Comparison of ENCODE assay signal across 15 cellular contexts in genomic region chr11:60918251-60918940, GRCh38. TPM values are rescaled to one million over a fixed set of nuclear protein-coding genes. Genes with fewer than 3 reads are reported as not detected.
DNase-seq lines count a peak whose midpoint lies in the region; ATAC-seq and TF ChIP-seq lines count a peak whose summit lies in the region.
"Had no signal": no experiment of that assay in that cellular context is flagged by ENCODE, and none has a peak within 500 bp of the region (broad histone marks: within the 10 kb centered on the region; RNA-seq: fewer than 3 reads in every experiment).

No MANE protein-coding gene starts in this region.

- H3K56ac ChIP-seq in IMR-90 (ENCODE audit: extremely low read depth, insufficient read depth, low read length) (no peak overlapping the region), mesendoderm (ENCODE audit: low read length) (no peak overlapping the region)

- H3K4me2 ChIP-seq in IMR-90 (ENCODE audit: low read depth, low read length) (no peak overlapping the region), mesendoderm (ENCODE audit: low read length) (no peak overlapping the region)
- H3K4me2 ChIP-seq: BLaER1 had no signal

- H2BK15ac ChIP-seq in IMR-90 (ENCODE audit: low read depth, low read length) (no peak overlapping the region), mesendoderm (replicated peaks; ENCODE audit: low read depth) (no peak overlapping the region)

- H4K8ac ChIP-seq in IMR-90 (ENCODE audit: low read depth in 2 of 2, low read length in 2 of 2) (no peak overlapping the region), mesendoderm (ENCODE audit: low read depth, low read length) (no peak overlapping the region)

- H3K4me3 Mint-ChIP-seq in naive thymus-derived CD4-positive, alpha-beta T cell: no peak overlapping the region
- H3K4me3 Mint-ChIP-seq: HFFc6 had no signal

- TF ChIP-seq POLR2A in IMR-90 (IDR thresholded peaks at IDR 0.05; ENCODE audit: low read depth, low read length) (no peak), spleen (IDR thresholded peaks at IDR 0.05) (no peak)

- H3K9me1 ChIP-seq in IMR-90 (ENCODE audit: insufficient read depth, low read length): peaks cover 14% of the 10 kb centered on the region

- H2BK20ac ChIP-seq in IMR-90 (ENCODE audit: low read depth, low read length): no peak overlapping the region

- peaks cover 14% of the 10 kb centered on the region; the same call in 1 of the 2 replicates for H4K20me1 ChIP-seq in IMR-90 (ENCODE audit: insufficient read depth, low read length)

- H3K27me3 Mint-ChIP-seq in naive thymus-derived CD4-positive, alpha-beta T cell: peaks cover 0 to 7% (median 3%) of the 10 kb centered on the region in 5 donors

- no peak overlapping the region for H2AK5ac ChIP-seq in IMR-90 (ENCODE audit: low read depth, low read length)
- no peak overlapping the region for H2AK5ac ChIP-seq in mesendoderm (ENCODE audit: low read length)

- H3K36me3 Mint-ChIP-seq in naive thymus-derived CD4-positive, alpha-beta T cell: peaks cover 22 to 51% (median 34%) of the 10 kb centered on the region in 5 donors

- H3K27ac ChIP-seq in IMR-90 (ENCODE audit: insufficient read depth, low read length): no peak overlapping the region
- no peak overlapping the region for H3K27ac ChIP-seq in mesendoderm (ENCODE audit: low read depth, low read length)
- H3K27ac ChIP-seq in naive thymus-derived CD4-positive, alpha-beta T cell (ENCODE audit: low read depth, low read length): no peak overlapping the region
- H3K27ac ChIP-seq in spleen: peak overlapping the region in 3 of 8 donors; percentile 10 to 34 (median 19)
- H3K27ac ChIP-seq: BLaER1, right lobe of liver, testis had no signal

- H3K36me3 ChIP-seq in IMR-90 (ENCODE audit: control insufficient read depth, insufficient read depth, low read length) (peaks cover 26% of the 10 kb centered on the region), mesendoderm (ENCODE audit: control insufficient read depth, insufficient read depth, low read length) (peaks cover 3% of the 10 kb centered on the region), spleen (peaks cover 8 to 41% (median 35%) of the 10 kb centered on the region in 6 donors)
- peaks cover 12 to 43% (median 25%) of the 10 kb centered on the region in 3 experiments for H3K36me3 ChIP-seq in naive thymus-derived CD4-positive, alpha-beta T cell (ENCODE audit: control insufficient read depth in 2 of 3, insufficient read depth in 3 of 3, low read length in 3 of 3)

- intact Hi-C loops in IMR-90 (cut with micrococcal nuclease): no loop called here
- intact Hi-C loops in naive thymus-derived CD4-positive, alpha-beta T cell (cut with micrococcal nuclease): loop anchor here in 1 of 2 donors (5.0 to 10.0 kb wide), 3 partner anchors 164 to 516 kb away; partner anchors contain the start of genes CYB561A3, SDHAF2 and TMEM138
- intact Hi-C loops in spleen (cut with DNase I; ENCODE audit: low total_unique reads): no loop called here

- CTCF ChIA-PET in IMR-90 (lab: Yijun Ruan, JAX): no interaction called here
- CTCF ChIA-PET in naive thymus-derived CD4-positive, alpha-beta T cell (lab: Charles Lee): no interaction called here

- no peak for TF ChIP-seq CTCF in IMR-90 (conservative IDR thresholded peaks at IDR 0.05; ENCODE audit: low read depth, low read length)
- TF ChIP-seq CTCF in spleen (IDR thresholded peaks at IDR 0.05 in 8 of 11, conservative IDR thresholded peaks at IDR 0.05 in 3 of 11): no peak

- H3K79me1 ChIP-seq in IMR-90 (ENCODE audit: low read depth in 1 of 2, low read length in 2 of 2) (peaks cover 23 to 58% of the 10 kb centered on the region in 2 experiments), mesendoderm (ENCODE audit: low read length) (peaks cover 10% of the 10 kb centered on the region)

- H2AFZ ChIP-seq in IMR-90 (replicated peaks; ENCODE audit: low read length, poor library complexity): no peak overlapping the region

- no peak overlapping the region for H4K5ac ChIP-seq in IMR-90 (ENCODE audit: low read depth, low read length)
- no peak overlapping the region for H4K5ac ChIP-seq in mesendoderm (ENCODE audit: low read length)

- no TSS peak for BruUV-seq in IMR-90 (replicated peaks; lab: Mats Ljungman, UMichigan)

- H2BK5ac ChIP-seq in IMR-90 (ENCODE audit: low read depth, low read length, poor library complexity, severe bottlenecking) (no peak overlapping the region), mesendoderm (ENCODE audit: low read length) (no peak overlapping the region)

- H3K79me2 ChIP-seq in mesendoderm (ENCODE audit: control insufficient read depth, insufficient read depth, low read length): peaks cover 9% of the 10 kb centered on the region

- no peaks in the 10 kb centered on the region for H3K27me3 ChIP-seq in IMR-90 (ENCODE audit: control insufficient read depth, insufficient read depth, low read length)
- H3K27me3 ChIP-seq in mesendoderm (ENCODE audit: insufficient read depth, low read length, poor library complexity): no peaks in the 10 kb centered on the region
- H3K27me3 ChIP-seq in naive thymus-derived CD4-positive, alpha-beta T cell (ENCODE audit: control insufficient read depth in 2 of 2, insufficient read depth in 2 of 2, low read length in 2 of 2): no peaks in the 10 kb centered on the region
- H3K27me3 ChIP-seq in spleen (replicated peaks in 1 of 7): peaks cover 0 to 1% (median 0%) of the 10 kb centered on the region in 7 donors
- H3K27me3 ChIP-seq: right lobe of liver, testis had no signal

- no peak overlapping the region for H3K27ac Mint-ChIP-seq in naive thymus-derived CD4-positive, alpha-beta T cell
- H3K27ac Mint-ChIP-seq: activated T-helper 2 cell treated with anti-CD3 and anti-CD28 coated beads, Interferon-gamma antibody, Interleukin-2, Interleukin-4, amounts not matched to agents 10 μg/mL and 5 μg/mL and 100 μg/mL, durations not matched to agents 14 hours and 24 hours and 36 hours; HFFc6 had no signal

- H3K4me1 Mint-ChIP-seq in naive thymus-derived CD4-positive, alpha-beta T cell: peaks cover 30 to 42% (median 31%) of the 10 kb centered on the region in 7 donors

- POLR2A ChIA-PET in IMR-90 (lab: Charles Lee; ENCODE audit: unreplicated experiment): no interaction called here
- POLR2A ChIA-PET in naive thymus-derived CD4-positive, alpha-beta T cell (lab: Charles Lee): interaction anchor here (1.1 to 2.2 kb wide), 2 partner anchors 14 to 22 kb away, joined by 3 to 8 read pairs; no protein-coding TSS in a partner anchor

- no peak for TF ChIP-seq RAD21 in IMR-90 (IDR thresholded peaks at IDR 0.05; ENCODE audit: low read length)

- no peak overlapping the region for H3K9ac ChIP-seq in IMR-90 (ENCODE audit: low read depth, low read length)
- H3K9ac ChIP-seq in mesendoderm (ENCODE audit: low read length): no peak overlapping the region
- H3K9ac ChIP-seq: BLaER1 had no signal

- peak overlapping the region; percentile 10; the same call in 1 of the 2 replicates for H3K14ac ChIP-seq in IMR-90 (replicated peaks; ENCODE audit: low read depth, low read length)

- H2BK120ac ChIP-seq in IMR-90 (ENCODE audit: low read depth, low read length): no peak overlapping the region
- H2BK120ac ChIP-seq in mesendoderm (ENCODE audit: low read depth, low read length): no peak overlapping the region

- H3K9me3 ChIP-seq in IMR-90 (ENCODE audit: control insufficient read depth, insufficient read depth, low read length): no peaks in the 10 kb centered on the region
- H3K9me3 ChIP-seq in naive thymus-derived CD4-positive, alpha-beta T cell (ENCODE audit: control insufficient read depth in 2 of 3, low read length in 3 of 3): no peaks in the 10 kb centered on the region
- H3K9me3 ChIP-seq in spleen: no peaks in the 10 kb centered on the region
- H3K9me3 ChIP-seq: BLaER1, right lobe of liver, testis had no signal

- in situ Hi-C loops in IMR-90 (cut with MboI; ENCODE audit: low sequenced_read_pairs): loop anchor here (25.0 kb wide), 1 partner anchor 1331 kb away; no protein-coding TSS in a partner anchor

- H3K4me3 ChIP-seq in IMR-90 (ENCODE audit: insufficient read depth, low read depth, low read length) (no peak overlapping the region), mesendoderm (ENCODE audit: low read length) (no peak overlapping the region), spleen (no peak overlapping the region)
- H3K4me3 ChIP-seq in naive thymus-derived CD4-positive, alpha-beta T cell (ENCODE audit: low read length): no peak overlapping the region
- H3K4me3 ChIP-seq: BLaER1, right lobe of liver, testis had no signal

- H3K4me1 ChIP-seq in IMR-90 (ENCODE audit: control insufficient read depth, insufficient read depth, low read length) (peaks cover 7% of the 10 kb centered on the region), mesendoderm (ENCODE audit: control insufficient read depth, low read depth, low read length) (peaks cover 14% of the 10 kb centered on the region), spleen (peaks cover 26 to 72% (median 55%) of the 10 kb centered on the region in 6 donors)
- peaks cover 17 to 20% of the 10 kb centered on the region in 2 donors for H3K4me1 ChIP-seq in naive thymus-derived CD4-positive, alpha-beta T cell (ENCODE audit: control insufficient read depth in 2 of 2, insufficient read depth in 2 of 2, low read length in 2 of 2)

- H3K18ac ChIP-seq in IMR-90 (ENCODE audit: low read depth, low read length) (no peak overlapping the region), mesendoderm (ENCODE audit: low read length) (no peak overlapping the region)

- no CpG with 5 or more reads among the region's 4 CpGs for WGBS in IMR-90 (ENCODE audit: extremely low coverage in 2 of 2, insufficient read length in 1 of 2), 2 experiments
- no CpG with 5 or more reads among the region's 4 CpGs for WGBS in mesendoderm (ENCODE audit: extremely low coverage, insufficient coverage, low lambda C conversion rate)
- 73 to 86% (median 79%) methylated on average over 4 of the region's 4 CpGs for WGBS in spleen, 5 donors

- no peak overlapping the region for H4K91ac ChIP-seq in IMR-90 (ENCODE audit: insufficient read depth, low read depth, low read length)

- H3K23ac ChIP-seq in IMR-90 (ENCODE audit: low read depth, low read length): no peak overlapping the region
- no peak overlapping the region for H3K23ac ChIP-seq in mesendoderm (ENCODE audit: low read length)

- peak overlapping the region; percentile 68 for H2AK9ac ChIP-seq in IMR-90 (replicated peaks; ENCODE audit: low read depth, low read length, poor library complexity)

- DNase-seq in IMR-90: no peak
- peak; percentile 57 for DNase-seq in amniotic epithelial cell (ENCODE audit: low read depth)
- peak; percentile 89 for DNase-seq in mesendoderm
- DNase-seq in naive thymus-derived CD4-positive, alpha-beta T cell: no peak
- DNase-seq in spleen: no peak
- DNase-seq: amniotic stem cell; DMS153; NCI-H2081; NCI-H526 treated with DMSO at 0.1 percent for 48 hours; right lobe of liver; stimulated activated CD4-positive, alpha-beta T cell treated with anti-CD3 and anti-CD28 coated beads, Interleukin-2, amount 100 ng/mL, for 48 hours; testis had no signal

- ATAC-seq in IMR-90 (ENCODE audit: low read depth): no peak
- ATAC-seq in naive thymus-derived CD4-positive, alpha-beta T cell: no peak
- ATAC-seq: right lobe of liver had no signal

- H3K4ac ChIP-seq in IMR-90 (ENCODE audit: low read depth, low read length) (no peak overlapping the region), mesendoderm (ENCODE audit: low read depth, low read length) (no peak overlapping the region)

- dilution Hi-C loops in IMR-90 (cut with HindIII; ENCODE audit: low sequenced_read_pairs, unreplicated experiment): no loop called here

- H3K9me3 Mint-ChIP-seq in naive thymus-derived CD4-positive, alpha-beta T cell: no peaks in the 10 kb centered on the region
- H3K9me3 Mint-ChIP-seq: activated T-helper 2 cell treated with anti-CD3 and anti-CD28 coated beads, Interferon-gamma antibody, Interleukin-2, Interleukin-4, amounts not matched to agents 10 μg/mL and 5 μg/mL and 100 μg/mL, durations not matched to agents 14 hours and 24 hours and 36 hours; HFFc6 had no signal

RNA-seq across cellular contexts. Expression of gene TMEM109, which starts 4.4 kb away (rescaled TPM):
- total RNA-seq in IMR-90 (2012; rRNA removed) (15.1 and 17.2 TPM in 2 replicates), spleen (100 to 1,000 TPM in 6 of 7 donors, 10 to 100 TPM in 1; 82.1 to 125 (median 109) TPM)
- polyA plus RNA-seq in IMR-90 (2012; rRNA removed) (69.7 and 73.6 TPM in 2 replicates), spleen (10 to 100 TPM; 53.6 to 84.7 (median 84.5) TPM)
- 56.6 and 60.6 TPM in 2 replicates for polyA plus RNA-seq in IMR-90 (2012; cell fraction: cytosol; rRNA removed)
- polyA plus RNA-seq in IMR-90 (2012; cell fraction: nucleus; rRNA removed; ENCODE audit: low replicate concordance): 8.8 and 14.0 TPM in 2 replicates
- 47.0 TPM for polyA plus RNA-seq in mesendoderm (2013, experiment 1 of 2)
- polyA plus RNA-seq in mesendoderm (2013, experiment 2 of 2): 48.0 TPM
- 10 to 100 TPM; 49.8 to 99.8 (median 56.9) TPM for total RNA-seq in naive thymus-derived CD4-positive, alpha-beta T cell
- polyA plus RNA-seq in naive thymus-derived CD4-positive, alpha-beta T cell: 100 to 1,000 TPM; 208 to 287 TPM

RNA-seq across cellular contexts. Expression of gene TMEM132A, which starts 5.9 kb away (rescaled TPM):
- total RNA-seq in IMR-90 (2012; rRNA removed) (7.7 and 8.3 TPM in 2 replicates), spleen (10 to 100 TPM in 4 of 7 donors, 1 to 10 TPM in 3; 5.6 to 15.6 (median 13.0) TPM)
- polyA plus RNA-seq in IMR-90 (2012; rRNA removed) (64.2 and 74.8 TPM in 2 replicates), spleen (10 to 100 TPM in 1 of 3 donors, 1 to 10 TPM in 2; 5.7 to 11.4 (median 7.1) TPM)
- 87.8 and 103 TPM in 2 replicates for polyA plus RNA-seq in IMR-90 (2012; cell fraction: cytosol; rRNA removed)
- 240 and 518 TPM in 2 replicates for polyA plus RNA-seq in IMR-90 (2012; cell fraction: nucleus; rRNA removed; ENCODE audit: low replicate concordance)
- 34.2 TPM for polyA plus RNA-seq in mesendoderm (2013, experiment 1 of 2)
- polyA plus RNA-seq in mesendoderm (2013, experiment 2 of 2): 32.7 TPM
- total RNA-seq in naive thymus-derived CD4-positive, alpha-beta T cell: under 1 TPM in 2 of 5 experiments, not detected in 3; 0.57 to 0.58 TPM
- not detected for polyA plus RNA-seq in naive thymus-derived CD4-positive, alpha-beta T cell

RNA-seq across cellular contexts. Expression of gene PRPF19, which starts 12.0 kb away (rescaled TPM):
- 29.7 and 29.8 TPM in 2 replicates for total RNA-seq in IMR-90 (2012; rRNA removed)
- polyA plus RNA-seq in IMR-90 (2012; rRNA removed): 48.5 and 50.4 TPM in 2 replicates
- 50.5 and 59.1 TPM in 2 replicates for polyA plus RNA-seq in IMR-90 (2012; cell fraction: cytosol; rRNA removed)
- polyA plus RNA-seq in IMR-90 (2012; cell fraction: nucleus; rRNA removed; ENCODE audit: low replicate concordance): 28.4 and 43.7 TPM in 2 replicates
- 124 TPM for polyA plus RNA-seq in mesendoderm (2013, experiment 1 of 2)
- 124 TPM for polyA plus RNA-seq in mesendoderm (2013, experiment 2 of 2)
- total RNA-seq in naive thymus-derived CD4-positive, alpha-beta T cell: 100 to 1,000 TPM in 1 of 5 experiments, 10 to 100 TPM in 4; 72.8 to 139 (median 85.6) TPM
- 10 to 100 TPM; 17.9 to 20.0 TPM for polyA plus RNA-seq in naive thymus-derived CD4-positive, alpha-beta T cell
- total RNA-seq in spleen: 10 to 100 TPM; 58.7 to 81.1 (median 73.4) TPM
- polyA plus RNA-seq in spleen: 10 to 100 TPM; 65.2 to 76.7 (median 66.4) TPM

RNA-seq across cellular contexts. Expression of gene SLC15A3, which starts 33.6 kb away (rescaled TPM):
- total RNA-seq in IMR-90 (2012; rRNA removed) (1.9 and 3.2 TPM in 2 replicates), spleen (100 to 1,000 TPM in 4 of 7 donors, 10 to 100 TPM in 3; 62.9 to 133 (median 114) TPM)
- polyA plus RNA-seq in IMR-90 (2012; rRNA removed) (4.4 and 5.2 TPM in 2 replicates), spleen (100 to 1,000 TPM in 2 of 3 donors, 10 to 100 TPM in 1; 83.8 to 139 (median 115) TPM)
- 2.9 and 8.9 TPM in 2 replicates for polyA plus RNA-seq in IMR-90 (2012; cell fraction: cytosol; rRNA removed)
- 4.4 and 7.8 TPM in 2 replicates for polyA plus RNA-seq in IMR-90 (2012; cell fraction: nucleus; rRNA removed; ENCODE audit: low replicate concordance)
- 14.1 TPM for polyA plus RNA-seq in mesendoderm (2013, experiment 1 of 2)
- 12.4 TPM for polyA plus RNA-seq in mesendoderm (2013, experiment 2 of 2)
- 100 to 1,000 TPM in 1 of 5 experiments, 10 to 100 TPM in 3, 1 to 10 TPM in 1; 2.9 to 101 (median 10.8) TPM for total RNA-seq in naive thymus-derived CD4-positive, alpha-beta T cell
- polyA plus RNA-seq in naive thymus-derived CD4-positive, alpha-beta T cell: 1 to 10 TPM in 1 of 2 donors, under 1 TPM in 1; 0.85 to 2.6 TPM

RNA-seq across cellular contexts. Expression of gene ZP1, which starts 51.1 kb away (rescaled TPM):
- total RNA-seq in IMR-90 (2012; rRNA removed): 0.18 and 0.28 TPM in 2 replicates
- polyA plus RNA-seq in IMR-90 (2012; rRNA removed): 1.2 and 1.6 TPM in 2 replicates
- 1.5 and 3.3 TPM in 2 replicates for polyA plus RNA-seq in IMR-90 (2012; cell fraction: cytosol; rRNA removed)
- 7.4 and 25.0 TPM in 2 replicates for polyA plus RNA-seq in IMR-90 (2012; cell fraction: nucleus; rRNA removed; ENCODE audit: low replicate concordance)
- polyA plus RNA-seq in mesendoderm (2013, experiment 1 of 2): not detected
- polyA plus RNA-seq in mesendoderm (2013, experiment 2 of 2): not detected
- not detected for total RNA-seq in naive thymus-derived CD4-positive, alpha-beta T cell
- polyA plus RNA-seq in naive thymus-derived CD4-positive, alpha-beta T cell: not detected
- not detected for total RNA-seq in spleen
- under 1 TPM in 2 of 3 donors, not detected in 1; 0.05 to 0.07 TPM for polyA plus RNA-seq in spleen
- total RNA-seq: activated T-helper 2 cell treated with anti-CD3 and anti-CD28 coated beads, Interferon-gamma antibody, Interleukin-2, Interleukin-4, amounts not matched to agents 10 μg/mL and 5 μg/mL and 100 μg/mL, durations not matched to agents 14 hours and 24 hours and 36 hours; right lobe of liver had no signal

Comparison
In these comparisons a context has a peak if more than half of its experiments do, and no peak if none do; other contexts are left out.
1. DNase-seq: peak in amniotic epithelial cell (single experiment) and mesendoderm (single experiment); none in IMR-90 (single experiment), naive thymus-derived CD4-positive, alpha-beta T cell (0 of 9) and spleen (single experiment).